ENCODE assay signal across 1 cellular context in genomic region chr22:49958462-49958921, GRCh38.
TF ChIP-seq lines count a peak whose summit lies in the region.

No MANE protein-coding gene starts in this region.

TF ChIP-seq in K562, 482 proteins besides CTCF, POLR2A, EP300 and RAD21:
- TF ChIP-seq SAP30 (IDR thresholded peaks at IDR 0.05; ENCODE audit: borderline replicate concordance, insufficient read depth, low read depth, low read length, poor library complexity, severe bottlenecking) (no peak), POLR2H (tag; IDR thresholded peaks at IDR 0.05; ENCODE audit: low read depth) (no peak), NFE2 (IDR thresholded peaks at IDR 0.05; ENCODE audit: low read depth) (no peak), DPF2 (IDR thresholded peaks at IDR 0.05) (no peak), SMARCA5 (IDR thresholded peaks at IDR 0.05) (no peak), ZNF316 (IDR thresholded peaks at IDR 0.05) (no peak), NCOA2 (IDR thresholded peaks at IDR 0.05; ENCODE audit: partially characterized antibody in 2 of 2) (no peak), ZFP36 (IDR thresholded peaks at IDR 0.05; ENCODE audit: low read depth, low read length, partially characterized antibody) (no peak), AFF1 (IDR thresholded peaks at IDR 0.05; ENCODE audit: low read depth in 1 of 2, partially characterized antibody in 2 of 2) (no peak), U2AF1 (optimal IDR thresholded peaks at IDR 0.05; ENCODE audit: low read depth, low read length) (no peak), CSDE1 (IDR thresholded peaks at IDR 0.05) (no peak), SPI1 (IDR thresholded peaks at IDR 0.05; ENCODE audit: borderline replicate concordance, low read depth, low read length) (no peak), GTF2E2 (tag; IDR thresholded peaks at IDR 0.05) (no peak), RBM25 (IDR thresholded peaks at IDR 0.05; ENCODE audit: low read depth, low read length, severe bottlenecking) (no peak)
